8 cellular contexts compared by ENCODE assay signal in the genomic region with DNA sequence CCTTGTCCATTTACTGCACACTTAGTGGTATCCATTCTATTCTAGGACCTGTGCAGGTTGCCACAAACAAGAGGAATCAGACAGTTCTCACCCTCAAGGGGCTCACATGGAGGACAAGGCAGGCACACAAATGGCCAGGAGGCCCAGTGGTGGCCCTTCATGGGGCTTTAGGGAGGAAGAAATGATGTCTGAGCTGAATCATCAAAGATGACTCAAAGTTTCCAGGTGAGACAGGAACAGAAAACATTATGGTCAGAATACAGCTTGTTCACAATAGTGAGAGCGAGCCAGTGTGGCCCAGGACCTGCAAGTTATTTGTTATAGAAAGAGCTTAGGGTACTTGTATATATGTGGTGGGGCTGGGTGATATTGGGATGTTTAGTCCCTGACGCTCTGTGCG. TPM values are rescaled to one million over a fixed set of nuclear protein-coding genes. Genes with fewer than 3 reads are reported as not detected.
A peak's percentile ranks its signal among the peaks of the same experiment; 100 is the strongest.
DNase-seq lines count a peak whose midpoint lies in the region; ATAC-seq lines count a peak whose summit lies in the region.

No MANE protein-coding gene starts in this region.

- DNase-seq in GM23248 (peak; percentile 18), SJSA1 (ENCODE audit: low read depth in 1 of 2, low spot score in 2 of 2) (no peak), mesendoderm (peak; percentile 39), SJCRH30 (no peak), HUDEP-2 (lab: John Stamatoyannopoulos, UW; ENCODE audit: unreplicated experiment in 76 of 76) (no peak), substantia nigra (lab: John Stamatoyannopoulos, UW) (no peak), NCI-H1092 (lab: John Stamatoyannopoulos, UW) (no peak)

- H2BK120ac ChIP-seq in mesendoderm (ENCODE audit: low read depth, low read length): no peak overlapping the region

- H3K4ac ChIP-seq in mesendoderm (ENCODE audit: low read depth, low read length): no peak overlapping the region

- no peak overlapping the region for H4K5ac ChIP-seq in mesendoderm (ENCODE audit: low read length)

- H2AFZ ChIP-seq in GM23248: no peak overlapping the region

- no peaks in the 10 kb centered on the region for H3K9me2 ChIP-seq in GM23248 (ENCODE audit: insufficient read depth)

- no peak overlapping the region for H4K8ac ChIP-seq in mesendoderm (ENCODE audit: low read depth, low read length)

- H2BK15ac ChIP-seq in mesendoderm (replicated peaks; ENCODE audit: low read depth): no peak overlapping the region

- H3K36me3 ChIP-seq in GM23248 (ENCODE audit: low read depth) (no peaks in the 10 kb centered on the region), SJSA1 (no peaks in the 10 kb centered on the region), mesendoderm (ENCODE audit: control insufficient read depth, insufficient read depth, low read length) (no peaks in the 10 kb centered on the region), SJCRH30 (no peaks in the 10 kb centered on the region)

- H2AK5ac ChIP-seq in mesendoderm (ENCODE audit: low read length): no peak overlapping the region

- WGBS in GM23248 (ENCODE audit: low coverage in 1 of 2, low lambda C conversion rate in 2 of 2, missing lambda C conversion rate in 2 of 2), 2 experiments: 87% methylated on average over 3 of the region's 3 CpGs
- no CpG with 5 or more reads among the region's 3 CpGs for WGBS in mesendoderm (ENCODE audit: extremely low coverage, insufficient coverage, low lambda C conversion rate)

- H3K4me1 ChIP-seq in GM23248 (ENCODE audit: insufficient read depth): no peaks in the 10 kb centered on the region
- peaks cover 56% of the 10 kb centered on the region for H3K4me1 ChIP-seq in SJSA1 (replicated peaks)
- peaks cover 6% of the 10 kb centered on the region for H3K4me1 ChIP-seq in mesendoderm (ENCODE audit: control insufficient read depth, low read depth, low read length)
- H3K4me1 ChIP-seq in SJCRH30: no peaks in the 10 kb centered on the region

- no peak overlapping the region for H3K18ac ChIP-seq in mesendoderm (ENCODE audit: low read length)

- peak; percentile 67 for ATAC-seq in GM18499 (IDR thresholded peaks at IDR 0.05; ENCODE audit: insufficient read depth, unreplicated experiment)

- no peak overlapping the region for H3K56ac ChIP-seq in mesendoderm (ENCODE audit: low read length)

- H3K27me3 ChIP-seq in GM23248 (replicated peaks; ENCODE audit: insufficient read depth) (no peaks in the 10 kb centered on the region), SJSA1 (replicated peaks) (no peaks in the 10 kb centered on the region), mesendoderm (ENCODE audit: insufficient read depth, low read length, poor library complexity) (no peaks in the 10 kb centered on the region), SJCRH30 (no peaks in the 10 kb centered on the region)

- no peaks in the 10 kb centered on the region for H4K20me1 ChIP-seq in GM23248 (ENCODE audit: insufficient read depth)

- in situ Hi-C loops in GM23248 (cut with MboI): no loop called here

- H3K23ac ChIP-seq in mesendoderm (ENCODE audit: low read length): no peak overlapping the region

- H3K79me1 ChIP-seq in mesendoderm (ENCODE audit: low read length): no peaks in the 10 kb centered on the region

- H3F3A ChIP-seq in GM23248 (ENCODE audit: insufficient read depth): no peaks in the 10 kb centered on the region

- no peak overlapping the region for H3K27ac ChIP-seq in GM23248
- H3K27ac ChIP-seq in SJSA1: peak overlapping the region; percentile 85
- no peak overlapping the region for H3K27ac ChIP-seq in mesendoderm (ENCODE audit: low read depth, low read length)
- no peak overlapping the region for H3K27ac ChIP-seq in SJCRH30
- no peak overlapping the region for H3K27ac ChIP-seq in substantia nigra (ENCODE audit: low read depth, low read length, poor library complexity, severe bottlenecking)

- H2BK5ac ChIP-seq in mesendoderm (ENCODE audit: low read length): no peak overlapping the region

- H3K9ac ChIP-seq in GM23248 (no peak overlapping the region), mesendoderm (ENCODE audit: low read length) (no peak overlapping the region)

- H3K4me2 ChIP-seq in GM23248 (ENCODE audit: unreplicated experiment): no peak overlapping the region
- no peak overlapping the region for H3K4me2 ChIP-seq in mesendoderm (ENCODE audit: low read length)

- no peak overlapping the region for H3K4me3 ChIP-seq in GM23248
- H3K4me3 ChIP-seq in SJSA1: no peak overlapping the region
- no peak overlapping the region for H3K4me3 ChIP-seq in mesendoderm (ENCODE audit: low read length)
- H3K4me3 ChIP-seq in SJCRH30: no peak overlapping the region

- H3K9me3 ChIP-seq in GM23248 (ENCODE audit: low read depth) (no peaks in the 10 kb centered on the region), SJSA1 (replicated peaks) (no peaks in the 10 kb centered on the region), SJCRH30 (replicated peaks) (no peaks in the 10 kb centered on the region)

- H3K79me2 ChIP-seq in GM23248 (ENCODE audit: insufficient read depth) (no peaks in the 10 kb centered on the region), mesendoderm (ENCODE audit: control insufficient read depth, insufficient read depth, low read length) (no peaks in the 10 kb centered on the region)

RNA-seq across cellular contexts. Expression of a gene that starts 26.4 kb away (rescaled TPM):
- not detected in 2 replicates for total RNA-seq in GM23248 (2014; rRNA removed; shearing (Covaris generic))
- not detected in 2 replicates for polyA plus RNA-seq in GM23248 (2016; fragmentation: Nextera tagmentation; extraction: Ambion mirVana)
- not detected in 2 replicates for total RNA-seq in SJSA1 (2014; rRNA removed; shearing (Covaris generic))
- polyA plus RNA-seq in mesendoderm (2013, experiment 1 of 2): 0.90 TPM
- polyA plus RNA-seq in mesendoderm (2013, experiment 2 of 2): 0.87 TPM
- total RNA-seq in SJCRH30 (2014; rRNA removed; shearing (Covaris generic)): not detected in 2 replicates

RNA-seq across cellular contexts. Expression of a gene that starts 38.8 kb away (rescaled TPM):
- 5.1 and 6.9 TPM in 2 replicates for total RNA-seq in GM23248 (2014; rRNA removed; shearing (Covaris generic))
- 12.1 and 12.9 TPM in 2 replicates for polyA plus RNA-seq in GM23248 (2016; fragmentation: Nextera tagmentation; extraction: Ambion mirVana)
- 9.4 and 12.3 TPM in 2 replicates for total RNA-seq in SJSA1 (2014; rRNA removed; shearing (Covaris generic))
- polyA plus RNA-seq in mesendoderm (2013, experiment 1 of 2): 21.1 TPM
- 22.1 TPM for polyA plus RNA-seq in mesendoderm (2013, experiment 2 of 2)
- 22.7 and 23.1 TPM in 2 replicates for total RNA-seq in SJCRH30 (2014; rRNA removed; shearing (Covaris generic))

RNA-seq across cellular contexts. Expression of a gene that starts 57.2 kb away (rescaled TPM):
- 38.7 and 44.7 TPM in 2 replicates for total RNA-seq in GM23248 (2014; rRNA removed; shearing (Covaris generic))
- polyA plus RNA-seq in GM23248 (2016; fragmentation: Nextera tagmentation; extraction: Ambion mirVana): 36.1 and 39.7 TPM in 2 replicates
- total RNA-seq in SJSA1 (2014; rRNA removed; shearing (Covaris generic)): 22.6 and 57.5 TPM in 2 replicates
- 12.5 TPM for polyA plus RNA-seq in mesendoderm (2013, experiment 1 of 2)
- 13.3 TPM for polyA plus RNA-seq in mesendoderm (2013, experiment 2 of 2)
- 10.6 and 13.4 TPM in 2 replicates for total RNA-seq in SJCRH30 (2014; rRNA removed; shearing (Covaris generic))

Comparison
In these comparisons a context has a peak if more than half of its experiments do, and no peak if none do; other contexts are left out.
1. DNase-seq: peak in GM23248 (single experiment) and mesendoderm (single experiment); none in SJSA1 (0 of 2), SJCRH30 (0 of 2), HUDEP-2 (0 of 76), substantia nigra (0 of 49) and NCI-H1092 (single experiment).